In genomic region chr19:34124828-34125227, GRCh38 we compare ENCODE assay signal across 15 cellular contexts.
"Had no signal": no experiment of that assay in that cellular context is flagged by ENCODE, and none has a peak within 500 bp of the region (broad histone marks: within the 10 kb centered on the region; RNA-seq: fewer than 3 reads in every experiment).

No MANE protein-coding gene starts in this region.

- H3K36me3 ChIP-seq: adrenal gland, pancreas, upper lobe of left lung had no signal

- H3K27me3 Mint-ChIP-seq: stimulated activated naive CD8-positive, alpha-beta T cell treated with anti-CD3 and anti-CD28 coated beads, Interleukin-15, Interleukin-2, amounts not matched to agents 100 ng/mL and 50 ng/mL, for 24 hours had no signal

- H3K4me3 Mint-ChIP-seq: activated CD8-positive, alpha-beta T cell treated with anti-CD3 and anti-CD28 coated beads, Interleukin-2, amount 10 ng/mL, durations not matched to agents 7 days and 5 days; central memory CD8-positive, alpha-beta T cell; stimulated activated naive CD8-positive, alpha-beta T cell treated with anti-CD3 and anti-CD28 coated beads, Interleukin-15, Interleukin-2, amounts not matched to agents 100 ng/mL and 50 ng/mL, for 24 hours had no signal

- H3K27ac ChIP-seq: adrenal gland, pancreas, upper lobe of left lung had no signal

- DNase-seq: activated CD4-positive, alpha-beta T cell treated with anti-CD3 and anti-CD28 coated beads for 48 hours; activated CD8-positive, alpha-beta memory T cell treated with anti-CD3 and anti-CD28 coated beads, Interleukin-2, amount 50 U/mL, for 48 hours; activated CD8-positive, alpha-beta T cell treated with anti-CD3 and anti-CD28 coated beads, Interleukin-2, amount 10 ng/mL, durations not matched to agents 7 days and 5 days; activated naive CD4-positive, alpha-beta T cell treated with anti-CD3 and anti-CD28 coated beads, Interleukin-2, amount 50 U/mL, for 16 hours; adrenal gland; erythroblast; hypothalamus; left colon; pancreas; stimulated activated CD4-positive, alpha-beta T cell treated with anti-CD3 and anti-CD28 coated beads, Interleukin-15, amount 100 ng/mL, for 24 hours; stimulated activated CD4-positive, alpha-beta T cell treated with anti-CD3 and anti-CD28 coated beads, Interleukin-4, amount 100 ng/mL, for 24 hours; T-helper 1 cell; upper lobe of left lung had no signal

- H3K4me3 ChIP-seq: adrenal gland, pancreas, upper lobe of left lung had no signal

- H3K4me1 ChIP-seq: adrenal gland, pancreas, upper lobe of left lung had no signal

- H3K27ac Mint-ChIP-seq: activated CD8-positive, alpha-beta T cell treated with anti-CD3 and anti-CD28 coated beads, Interleukin-2, amount 10 ng/mL, durations not matched to agents 7 days and 5 days; stimulated activated naive CD8-positive, alpha-beta T cell treated with anti-CD3 and anti-CD28 coated beads, Interleukin-15, Interleukin-2, amounts not matched to agents 100 ng/mL and 50 ng/mL, for 24 hours had no signal

- H3K9me3 Mint-ChIP-seq: central memory CD8-positive, alpha-beta T cell; stimulated activated naive CD8-positive, alpha-beta T cell treated with anti-CD3 and anti-CD28 coated beads, Interleukin-15, Interleukin-2, amounts not matched to agents 100 ng/mL and 50 ng/mL, for 24 hours had no signal

- H3K9me3 ChIP-seq: adrenal gland, pancreas, upper lobe of left lung had no signal

- H3K4me1 Mint-ChIP-seq: central memory CD8-positive, alpha-beta T cell had no signal

- H3K27me3 ChIP-seq: adrenal gland, pancreas, upper lobe of left lung had no signal

- ATAC-seq: activated CD8-positive, alpha-beta T cell treated with anti-CD3 and anti-CD28 coated beads, Interleukin-2, amount 10 ng/mL, durations not matched to agents 7 days and 5 days; left colon had no signal
